Comparison of ENCODE assay signal across 12 cellular contexts in the genomic region with DNA sequence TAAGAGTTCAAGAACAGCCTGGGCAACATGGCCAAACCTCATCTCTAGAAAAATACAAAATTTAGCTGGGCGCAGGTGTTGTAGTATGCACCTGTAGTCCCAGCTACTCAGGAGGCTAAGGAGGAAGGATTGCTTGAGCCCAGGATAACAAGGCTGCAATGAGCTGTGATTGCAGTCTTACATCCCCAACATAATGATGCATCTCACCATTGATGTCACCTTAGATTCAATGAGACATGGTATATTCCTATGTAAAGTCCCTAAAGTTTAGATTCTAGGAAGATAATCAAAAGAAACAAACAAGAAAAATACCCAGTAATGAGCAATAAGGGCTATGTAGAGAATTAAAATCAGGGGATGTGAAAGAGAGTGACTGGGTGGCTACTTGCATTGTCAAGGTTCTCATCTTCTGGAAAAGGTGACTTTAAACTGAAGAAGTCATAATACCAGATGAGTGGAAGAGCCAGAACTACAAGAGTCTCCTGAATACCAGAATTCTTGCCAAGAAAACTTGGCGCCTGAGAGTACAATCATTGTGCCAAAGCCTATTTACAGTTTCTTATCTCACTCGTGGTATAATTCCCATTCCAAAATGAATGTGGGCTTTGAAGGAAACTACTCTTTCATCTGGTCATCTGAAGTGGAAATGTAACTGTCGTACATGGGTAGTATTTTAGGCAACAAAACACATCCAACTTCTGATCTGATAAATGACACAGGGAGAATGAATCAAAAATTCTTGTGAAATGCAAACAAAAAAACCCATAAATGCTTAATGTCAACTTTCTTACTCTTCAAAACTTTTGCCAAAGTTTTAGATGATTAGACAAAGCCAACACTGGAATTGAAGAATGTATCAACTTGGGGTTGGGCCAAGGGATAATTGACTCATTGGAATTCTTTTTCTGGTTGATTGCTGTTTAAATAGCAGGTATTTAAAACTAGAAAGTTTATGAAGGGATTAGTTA.
A peak's percentile ranks its signal among the peaks of the same experiment; 100 is the strongest.
DNase-seq lines count a peak whose midpoint lies in the region; ATAC-seq and TF ChIP-seq lines count a peak whose summit lies in the region.
"Had no signal": no experiment of that assay in that cellular context is flagged by ENCODE, and none has a peak within 500 bp of the region (broad histone marks: within the 10 kb centered on the region; RNA-seq: fewer than 3 reads in every experiment).

No MANE protein-coding gene starts in this region.

- no peaks in the 10 kb centered on the region for H3K36me3 Mint-ChIP-seq in effector memory CD8-positive, alpha-beta T cell (ENCODE audit: insufficient read depth)

- H3K36me3 ChIP-seq in ascending aorta = no peaks in the 10 kb centered on the region
- H3K36me3 ChIP-seq: BLaER1, brain microvascular endothelial cell had no signal

- no peaks in the 10 kb centered on the region for H3K27me3 Mint-ChIP-seq in effector memory CD8-positive, alpha-beta T cell

- H3K4me1 ChIP-seq in ascending aorta = peaks cover 0 to 8% of the 10 kb centered on the region in 2 donors
- H3K4me1 ChIP-seq: BLaER1 had no signal

- H3K9me3 ChIP-seq in ascending aorta = no peaks in the 10 kb centered on the region
- H3K9me3 ChIP-seq: BLaER1 had no signal

- H3K4me3 ChIP-seq in ascending aorta = no peak overlapping the region
- H3K4me3 ChIP-seq: BLaER1 had no signal

- H3K4me1 Mint-ChIP-seq in effector memory CD8-positive, alpha-beta T cell (ENCODE audit: low read depth in 2 of 2) = peaks cover 10 to 26% of the 10 kb centered on the region in 2 donors

- no peaks in the 10 kb centered on the region for H3K9me3 Mint-ChIP-seq in effector memory CD8-positive, alpha-beta T cell

- DNase-seq in Right ventricle myocardium inferior (ENCODE audit: missing footprints) (no peak), cardiac septum (ENCODE audit: low spot score) (no peak), astrocyte of the hippocampus (ENCODE audit: low read depth, low spot score) (peak; percentile 91), left colon (no peak), ascending aorta (ENCODE audit: low spot score in 2 of 2) (no peak), islet precursor cell (no peak)
- DNase-seq in effector memory CD8-positive, alpha-beta T cell = no peak
- DNase-seq: activated CD8-positive, alpha-beta memory T cell treated with anti-CD3 and anti-CD28 coated beads, Interleukin-2, amount 50 U/mL, for 4 hours; brain microvascular endothelial cell; NCI-H1092 had no signal

- H3K27me3 ChIP-seq in ascending aorta = no peaks in the 10 kb centered on the region
- H3K27me3 ChIP-seq: BLaER1, brain microvascular endothelial cell had no signal

- no peak overlapping the region for H3K4me3 Mint-ChIP-seq in effector memory CD8-positive, alpha-beta T cell

- H3K27ac Mint-ChIP-seq in effector memory CD8-positive, alpha-beta T cell = peak overlapping the region in 1 of 2 donors; percentile 11

- intact Hi-C loops in Right ventricle myocardium inferior (cut with DNase I) (no loop called here), cardiac septum (cut with DNase I) (no loop called here), left colon (cut with DNase I, micrococcal nuclease) (no loop called here), ascending aorta (cut with DNase I) (no loop called here)

- no peak for TF ChIP-seq CTCF in ascending aorta (IDR thresholded peaks at IDR 0.05)

- ATAC-seq in Right ventricle myocardium inferior (peak; percentile 79), left colon (peak; percentile 83), GM19452 (IDR thresholded peaks at IDR 0.05; ENCODE audit: unreplicated experiment) (no peak)
- ATAC-seq in effector memory CD8-positive, alpha-beta T cell (replicated peaks) = no peak

- no peak overlapping the region for H3K27ac ChIP-seq in ascending aorta
- H3K27ac ChIP-seq: BLaER1, brain microvascular endothelial cell had no signal

Comparison
In these comparisons a context has a peak if more than half of its experiments do, and no peak if none do; other contexts are left out.
1. ATAC-seq: peak in Right ventricle myocardium inferior (single experiment) and left colon (single experiment); none in GM19452 (single experiment) and effector memory CD8-positive, alpha-beta T cell (single experiment).